Comparison of ENCODE assay signal across 1 cellular context in the genomic region with DNA sequence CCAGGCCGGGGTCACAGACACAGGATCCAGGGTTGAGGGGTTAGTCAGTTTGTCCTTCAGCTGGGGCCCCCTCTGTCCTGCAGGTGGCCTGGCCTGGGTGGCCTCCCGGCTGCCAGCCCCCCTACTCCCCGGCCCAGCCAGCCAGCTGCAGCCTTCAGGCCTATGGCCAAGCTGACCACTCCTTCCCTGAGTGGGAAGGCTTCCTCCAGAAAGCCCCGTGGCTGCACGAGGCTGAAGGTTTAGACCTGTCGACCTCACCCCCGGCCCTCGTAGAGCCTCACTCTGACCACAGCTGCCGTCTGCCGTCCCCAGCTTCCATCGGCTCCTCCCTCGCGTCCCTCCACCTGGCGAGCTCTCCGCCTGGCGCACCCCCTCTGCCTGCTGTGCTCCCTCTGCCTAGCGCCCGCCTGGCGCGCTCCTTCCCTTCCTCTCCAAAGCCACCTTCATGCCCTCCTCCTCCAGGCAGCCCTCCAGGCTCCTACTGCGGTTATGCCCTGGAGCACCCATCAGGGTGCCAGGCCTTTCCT.
TF ChIP-seq lines count a peak whose summit lies in the region.

No MANE protein-coding gene starts in this region.

TF ChIP-seq in A549, 52 proteins besides CTCF, POLR2A, EP300 and RAD21:
- peak; percentile 76 for TF ChIP-seq ZFP36 (IDR thresholded peaks at IDR 0.05; ENCODE audit: borderline replicate concordance, partially characterized antibody)
- TF ChIP-seq RNF2 (IDR thresholded peaks at IDR 0.05; ENCODE audit: borderline replicate concordance, low read depth), result no peak
